10 cellular contexts compared by ENCODE assay signal in the genomic region with DNA sequence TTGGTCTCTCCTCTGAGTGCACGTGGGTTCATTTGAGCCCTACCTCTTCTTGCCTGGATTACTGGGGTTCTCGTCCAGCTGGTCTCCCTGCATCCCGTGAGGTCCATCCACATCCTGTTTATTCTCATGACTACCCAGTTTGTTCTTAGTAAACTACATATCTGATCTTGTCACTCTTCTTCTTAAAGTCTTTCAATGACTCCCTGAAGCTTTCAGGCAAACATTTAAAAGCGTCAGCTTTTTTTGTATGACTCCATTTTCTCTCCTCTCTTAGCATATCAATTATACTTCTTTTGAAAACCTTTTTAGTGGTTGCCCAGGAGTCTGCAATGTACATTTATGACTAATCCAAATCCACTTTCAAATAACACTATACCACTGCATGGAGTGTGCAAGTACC.
"Had no signal": no experiment of that assay in that cellular context is flagged by ENCODE, and none has a peak within 500 bp of the region (broad histone marks: within the 10 kb centered on the region; RNA-seq: fewer than 3 reads in every experiment).

No MANE protein-coding gene starts in this region.

- H3K27ac ChIP-seq: cardiac muscle cell, esophagus squamous epithelium, pancreas had no signal

- ATAC-seq: pancreas had no signal

- H3K4me3 ChIP-seq: cardiac muscle cell, esophagus squamous epithelium, pancreas had no signal

- H3K27me3 Mint-ChIP-seq: memory B cell had no signal

- DNase-seq: activated CD4-positive, alpha-beta T cell treated with anti-CD3 and anti-CD28 coated beads, Interleukin-2, amount 50 U/mL, for 48 hours; activated CD4-positive, CD25-positive, alpha-beta regulatory T cell; activated effector memory CD4-positive, alpha-beta T cell treated with anti-CD3 and anti-CD28 coated beads, Interleukin-2, amount 50 U/mL, for 16 hours; esophagus squamous epithelium; foreskin fibroblast; pancreas; stimulated activated CD4-positive, alpha-beta T cell treated with anti-CD3 and anti-CD28 coated beads, Interleukin-15, amount 100 ng/mL, for 24 hours; stimulated activated CD4-positive, alpha-beta T cell treated with anti-CD3 and anti-CD28 coated beads, Interleukin-4, amount 100 ng/mL, for 24 hours had no signal

- H3K27me3 ChIP-seq: cardiac muscle cell, esophagus squamous epithelium, pancreas had no signal

- H3K9me3 ChIP-seq: esophagus squamous epithelium, pancreas had no signal

- H3K36me3 ChIP-seq: cardiac muscle cell, pancreas had no signal

- H3K27ac Mint-ChIP-seq: memory B cell had no signal

- H3K9me3 Mint-ChIP-seq: memory B cell had no signal

- H3K4me3 Mint-ChIP-seq: memory B cell had no signal
